In genomic region chr9:1073497-1073896, GRCh38 we compare ENCODE assay signal across 11 cellular contexts. TPM values are rescaled to one million over a fixed set of nuclear protein-coding genes. Genes with fewer than 3 reads are reported as not detected.
"Had no signal": no experiment of that assay in that cellular context is flagged by ENCODE, and none has a peak within 500 bp of the region (broad histone marks: within the 10 kb centered on the region; RNA-seq: fewer than 3 reads in every experiment).

No MANE protein-coding gene starts in this region.

- H3K36me3 ChIP-seq: HAP-1 had no signal

- H3K9me3 ChIP-seq: HAP-1 had no signal

- H3K27ac ChIP-seq: GM23248 had no signal

- ATAC-seq: GM23338, HCT116 had no signal

- H3K4me1 ChIP-seq: HAP-1 had no signal

- H3K4me3 Mint-ChIP-seq: GM23338, H9, HFFc6 had no signal

- H3K4me1 Mint-ChIP-seq: H9 had no signal

- H3K4me3 ChIP-seq: GM23248, GM23338, HAP-1 had no signal

- H3K27ac Mint-ChIP-seq: GM23338, H9, HFFc6 had no signal

- FAIRE-seq: H1, H54 had no signal

- DNase-seq: GM23248, GOT3, H7, H9, HCEC 1CT, HFFc6 had no signal

RNA-seq across cellular contexts. Expression of gene DMRT2, which starts 23.3 kb away (rescaled TPM):
- total RNA-seq: GM23248, GM23338, H7, H9, HFFc6 had no signal
